9 cellular contexts compared by ENCODE assay signal in the genomic region with DNA sequence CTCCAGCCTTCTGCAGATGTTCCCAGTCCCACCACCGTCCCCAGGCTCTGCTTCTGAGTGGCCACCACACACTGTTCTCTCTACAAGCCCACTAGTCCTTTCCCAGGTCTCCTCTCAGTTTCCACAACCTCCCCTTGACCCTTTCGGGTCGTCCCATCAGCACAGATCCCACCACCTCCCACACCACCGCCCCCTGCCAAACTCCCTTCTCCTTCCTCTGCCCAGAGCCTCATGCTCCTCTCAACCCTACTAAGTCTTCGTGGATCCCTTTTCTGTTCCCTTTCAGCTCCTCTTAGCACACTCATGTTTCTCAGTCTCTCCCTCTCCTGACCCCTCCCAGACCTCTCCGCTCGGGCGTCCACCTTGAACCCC. TPM values are rescaled to one million over a fixed set of nuclear protein-coding genes. Genes with fewer than 3 reads are reported as not detected.
DNase-seq lines count a peak whose midpoint lies in the region; ATAC-seq and TF ChIP-seq lines count a peak whose summit lies in the region.
"Had no signal": no experiment of that assay in that cellular context is flagged by ENCODE, and none has a peak within 500 bp of the region (broad histone marks: within the 10 kb centered on the region; RNA-seq: fewer than 3 reads in every experiment).

No MANE protein-coding gene starts in this region.

- H3K27me3 ChIP-seq in ascending aorta, result no peaks in the 10 kb centered on the region
- H3K27me3 ChIP-seq in lower lobe of right lung (ENCODE audit: low read depth), result no peaks in the 10 kb centered on the region
- H3K27me3 ChIP-seq in tibial nerve, result no peaks in the 10 kb centered on the region

- no peaks in the 10 kb centered on the region for H3K9me3 Mint-ChIP-seq in activated naive CD4-positive, alpha-beta T cell treated with anti-CD3 and anti-CD28 coated beads, Interleukin-2, amount 10 ng/mL, durations not matched to agents 7 days and 5 days

- no peak for TF ChIP-seq CTCF in ascending aorta (IDR thresholded peaks at IDR 0.05)
- TF ChIP-seq CTCF in lower lobe of right lung (IDR thresholded peaks at IDR 0.05), result no peak
- no peak for TF ChIP-seq CTCF in tibial nerve (IDR thresholded peaks at IDR 0.05)

- peak overlapping the region; percentile 98 for H3K4me3 Mint-ChIP-seq in activated naive CD4-positive, alpha-beta T cell treated with anti-CD3 and anti-CD28 coated beads, Interleukin-2, amount 10 ng/mL, durations not matched to agents 7 days and 5 days

- peaks cover 8% of the 10 kb centered on the region for H3K27me3 Mint-ChIP-seq in activated naive CD4-positive, alpha-beta T cell treated with anti-CD3 and anti-CD28 coated beads, Interleukin-2, amount 10 ng/mL, durations not matched to agents 7 days and 5 days

- CTCF ChIA-PET in activated naive CD4-positive, alpha-beta T cell treated with anti-CD3 and anti-CD28 coated beads, Interleukin-2, amount 10 ng/mL, durations not matched to agents 7 days and 5 days (lab: Charles Lee), result interaction anchor here (1.0 to 3.0 kb wide), 3 partner anchors 77 to 186 kb away, joined by 3 to 14 read pairs (median 4); no protein-coding TSS in a partner anchor

- no peak for DNase-seq in activated naive CD4-positive, alpha-beta T cell treated with anti-CD3 and anti-CD28 coated beads, Interleukin-2, amount 10 ng/mL, durations not matched to agents 7 days and 5 days
- DNase-seq in activated naive CD4-positive, alpha-beta T cell treated with Interleukin-2 at 50 U/mL for 16 hours, result no peak
- DNase-seq in ascending aorta (ENCODE audit: low spot score in 2 of 2), result no peak
- DNase-seq in lower lobe of right lung, result no peak
- no peak for DNase-seq in tibial nerve (ENCODE audit: low spot score in 2 of 2)
- DNase-seq: NCI-H187 had no signal

- H3K36me3 Mint-ChIP-seq in activated naive CD4-positive, alpha-beta T cell treated with anti-CD3 and anti-CD28 coated beads, Interleukin-2, amount 10 ng/mL, durations not matched to agents 7 days and 5 days, result peaks cover 16% of the 10 kb centered on the region

- H3K9me3 ChIP-seq in ascending aorta (no peaks in the 10 kb centered on the region), lower lobe of right lung (no peaks in the 10 kb centered on the region), tibial nerve (no peaks in the 10 kb centered on the region)

- ATAC-seq in lower lobe of right lung (no peak), GM21447 (IDR thresholded peaks at IDR 0.05; ENCODE audit: unreplicated experiment) (no peak), HG03571 (IDR thresholded peaks at IDR 0.05; ENCODE audit: unreplicated experiment) (no peak), HG02642 (IDR thresholded peaks at IDR 0.05; ENCODE audit: poor library complexity, unreplicated experiment) (no peak)

- peaks cover 76% of the 10 kb centered on the region for H3K4me1 Mint-ChIP-seq in activated naive CD4-positive, alpha-beta T cell treated with anti-CD3 and anti-CD28 coated beads, Interleukin-2, amount 10 ng/mL, durations not matched to agents 7 days and 5 days

- H3K4me1 ChIP-seq in ascending aorta, result peaks cover 26 to 56% of the 10 kb centered on the region in 2 donors
- H3K4me1 ChIP-seq in lower lobe of right lung, result peaks cover 68% of the 10 kb centered on the region
- peaks cover 0 to 71% (median 53%) of the 10 kb centered on the region in 4 donors for H3K4me1 ChIP-seq in tibial nerve

- H3K27ac ChIP-seq in ascending aorta, result peak overlapping the region; percentile 92 to 96
- peak overlapping the region; percentile 71 for H3K27ac ChIP-seq in lower lobe of right lung
- peak overlapping the region; percentile 37 to 99 (median 95) for H3K27ac ChIP-seq in tibial nerve

- intact Hi-C loops in ascending aorta (cut with DNase I) (no loop called here), lower lobe of right lung (cut with DNase I) (no loop called here)

- 66 to 67% methylated on average over 8 of the region's 8 CpGs for WGBS in tibial nerve, 2 donors

- H3K4me3 ChIP-seq in ascending aorta (peak overlapping the region in 1 of 2 donors; percentile 84), lower lobe of right lung (peak overlapping the region; percentile 96), tibial nerve (peak overlapping the region in 3 of 4 donors; percentile 6 to 97 (median 86))

- H3K27ac Mint-ChIP-seq in activated naive CD4-positive, alpha-beta T cell treated with anti-CD3 and anti-CD28 coated beads, Interleukin-2, amount 10 ng/mL, durations not matched to agents 7 days and 5 days, result peak overlapping the region; percentile 98

- TF ChIP-seq EP300 in tibial nerve (IDR thresholded peaks at IDR 0.05), result no peak

- TF ChIP-seq POLR2A in tibial nerve (IDR thresholded peaks at IDR 0.05), result no peak

- H3K36me3 ChIP-seq in ascending aorta (no peaks in the 10 kb centered on the region), lower lobe of right lung (peaks cover 4% of the 10 kb centered on the region), tibial nerve (no peaks in the 10 kb centered on the region)

RNA-seq across cellular contexts. Expression of a gene that starts 1.9 kb away (rescaled TPM):
- 102 TPM for total RNA-seq in ascending aorta
- 115 TPM for total RNA-seq in lower lobe of right lung
- 100 to 1,000 TPM; 130 to 152 (median 138) TPM for total RNA-seq in tibial nerve

RNA-seq across cellular contexts. Expression of a gene that starts 28.9 kb away (rescaled TPM):
- total RNA-seq in ascending aorta (26.0 TPM), lower lobe of right lung (14.5 TPM), tibial nerve (10 to 100 TPM in 1 of 4 donors, 1 to 10 TPM in 3; 3.1 to 10.8 (median 8.2) TPM)

RNA-seq across cellular contexts. Expression of a gene that starts 41.2 kb away (rescaled TPM):
- total RNA-seq in ascending aorta (not detected), lower lobe of right lung (0.27 TPM), tibial nerve (not detected)
